1 cellular context compared by ENCODE assay signal in the genomic region with DNA sequence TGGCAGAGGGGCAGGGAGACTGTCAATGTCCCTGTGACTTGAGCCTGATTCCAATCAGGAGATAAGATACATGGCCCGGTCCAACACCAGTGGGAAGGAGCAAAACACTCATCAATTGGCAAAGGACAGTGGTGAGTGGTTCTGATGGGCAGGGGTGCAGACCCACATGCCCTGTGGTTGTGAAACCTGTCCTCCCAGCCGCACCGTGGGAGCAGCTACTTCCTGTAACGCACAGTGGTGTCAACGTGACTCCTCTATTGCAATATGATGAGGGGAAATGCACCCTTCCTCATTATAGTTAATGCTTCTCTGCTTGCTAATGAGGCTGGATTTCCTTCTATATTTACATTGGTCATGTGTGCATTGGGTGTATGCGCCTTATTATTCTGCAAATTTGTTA.
TF ChIP-seq lines count a peak whose summit lies in the region.

No MANE protein-coding gene starts in this region.

TF ChIP-seq in K562, 482 proteins besides CTCF, POLR2A, EP300 and RAD21 (continued from another document):
- TF ChIP-seq, protein P1, sequence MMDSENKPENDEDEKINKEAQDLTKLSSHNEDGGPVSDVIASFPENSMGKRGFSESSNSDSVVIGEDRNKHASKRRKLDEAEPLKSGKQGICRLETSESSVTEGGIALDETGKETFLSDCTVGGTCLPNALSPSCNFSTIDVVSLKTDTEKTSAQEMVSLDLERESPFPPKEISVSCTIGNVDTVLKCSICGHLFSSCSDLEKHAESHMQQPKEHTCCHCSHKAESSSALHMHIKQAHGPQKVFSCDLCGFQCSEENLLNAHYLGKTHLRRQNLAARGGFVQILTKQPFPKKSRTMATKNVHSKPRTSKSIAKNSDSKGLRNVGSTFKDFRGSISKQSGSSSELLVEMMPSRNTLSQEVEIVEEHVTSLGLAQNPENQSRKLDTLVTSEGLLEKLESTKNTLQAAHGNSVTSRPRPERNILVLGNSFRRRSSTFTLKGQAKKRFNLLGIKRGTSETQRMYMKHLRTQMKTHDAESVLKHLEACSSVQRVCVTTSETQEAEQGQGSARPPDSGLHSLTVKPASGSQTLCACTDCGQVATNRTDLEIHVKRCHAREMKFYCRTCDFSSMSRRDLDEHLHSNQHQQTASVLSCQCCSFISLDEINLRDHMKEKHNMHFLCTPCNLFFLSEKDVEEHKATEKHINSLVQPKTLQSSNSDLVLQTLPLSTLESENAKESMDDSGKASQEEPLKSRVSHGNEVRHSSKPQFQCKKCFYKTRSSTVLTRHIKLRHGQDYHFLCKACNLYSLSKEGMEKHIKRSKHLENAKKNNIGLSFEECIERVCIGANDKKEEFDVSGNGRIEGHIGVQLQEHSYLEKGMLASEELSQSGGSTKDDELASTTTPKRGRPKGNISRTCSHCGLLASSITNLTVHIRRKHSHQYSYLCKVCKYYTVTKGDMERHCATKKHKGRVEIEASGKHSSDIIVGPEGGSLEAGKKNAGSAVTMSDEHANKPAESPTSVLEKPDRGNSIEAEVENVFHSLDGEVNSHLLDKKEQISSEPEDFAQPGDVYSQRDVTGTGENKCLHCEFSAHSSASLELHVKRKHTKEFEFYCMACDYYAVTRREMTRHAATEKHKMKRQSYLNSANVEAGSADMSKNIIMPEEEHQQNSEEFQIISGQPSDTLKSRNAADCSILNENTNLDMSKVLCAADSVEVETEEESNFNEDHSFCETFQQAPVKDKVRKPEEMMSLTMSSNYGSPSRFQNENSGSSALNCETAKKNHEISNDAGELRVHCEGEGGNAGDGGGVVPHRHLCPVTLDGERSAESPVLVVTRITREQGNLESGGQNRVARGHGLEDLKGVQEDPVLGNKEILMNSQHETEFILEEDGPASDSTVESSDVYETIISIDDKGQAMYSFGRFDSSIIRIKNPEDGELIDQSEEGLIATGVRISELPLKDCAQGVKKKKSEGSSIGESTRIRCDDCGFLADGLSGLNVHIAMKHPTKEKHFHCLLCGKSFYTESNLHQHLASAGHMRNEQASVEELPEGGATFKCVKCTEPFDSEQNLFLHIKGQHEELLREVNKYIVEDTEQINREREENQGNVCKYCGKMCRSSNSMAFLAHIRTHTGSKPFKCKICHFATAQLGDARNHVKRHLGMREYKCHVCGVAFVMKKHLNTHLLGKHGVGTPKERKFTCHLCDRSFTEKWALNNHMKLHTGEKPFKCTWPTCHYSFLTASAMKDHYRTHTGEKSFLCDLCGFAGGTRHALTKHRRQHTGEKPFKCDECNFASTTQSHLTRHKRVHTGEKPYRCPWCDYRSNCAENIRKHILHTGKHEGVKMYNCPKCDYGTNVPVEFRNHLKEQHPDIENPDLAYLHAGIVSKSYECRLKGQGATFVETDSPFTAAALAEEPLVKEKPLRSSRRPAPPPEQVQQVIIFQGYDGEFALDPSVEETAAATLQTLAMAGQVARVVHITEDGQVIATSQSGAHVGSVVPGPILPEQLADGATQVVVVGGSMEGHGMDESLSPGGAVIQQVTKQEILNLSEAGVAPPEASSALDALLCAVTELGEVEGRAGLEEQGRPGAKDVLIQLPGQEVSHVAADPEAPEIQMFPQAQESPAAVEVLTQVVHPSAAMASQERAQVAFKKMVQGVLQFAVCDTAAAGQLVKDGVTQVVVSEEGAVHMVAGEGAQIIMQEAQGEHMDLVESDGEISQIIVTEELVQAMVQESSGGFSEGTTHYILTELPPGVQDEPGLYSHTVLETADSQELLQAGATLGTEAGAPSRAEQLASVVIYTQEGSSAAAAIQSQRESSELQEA (IDR thresholded peaks at IDR 0.05; ENCODE audit: low read depth): no peak
- TF ChIP-seq CEBPG (CRISPR knock-in tag; IDR thresholded peaks at IDR 0.05) (no peak), CEBPG (tag; conservative IDR thresholded peaks at IDR 0.05 in 1 of 2, IDR thresholded peaks at IDR 0.05 in 1 of 2) (no peak), SETDB1 (IDR thresholded peaks at IDR 0.05; ENCODE audit: low read length) (no peak), RFX5 (IDR thresholded peaks at IDR 0.05; ENCODE audit: low read depth, low read length) (no peak), CHD1 (IDR thresholded peaks at IDR 0.05; ENCODE audit: low read length) (no peak), TCF3 (CRISPR knock-in tag; IDR thresholded peaks at IDR 0.05) (no peak), ZFPM2 (CRISPR knock-in tag; IDR thresholded peaks at IDR 0.05) (no peak), MXI1 (IDR thresholded peaks at IDR 0.05; ENCODE audit: low read depth, low read length) (no peak), POLR3A (IDR thresholded peaks at IDR 0.05; ENCODE audit: borderline replicate concordance, extremely low read depth, insufficient read depth, insufficient read length) (no peak), ETV5 (CRISPR knock-in tag; IDR thresholded peaks at IDR 0.05; ENCODE audit: low read depth) (no peak), BACH1 (tag; IDR thresholded peaks at IDR 0.05) (no peak)
TF ChIP-seq in K562: peak in this region for 0.
